In the genomic region with DNA sequence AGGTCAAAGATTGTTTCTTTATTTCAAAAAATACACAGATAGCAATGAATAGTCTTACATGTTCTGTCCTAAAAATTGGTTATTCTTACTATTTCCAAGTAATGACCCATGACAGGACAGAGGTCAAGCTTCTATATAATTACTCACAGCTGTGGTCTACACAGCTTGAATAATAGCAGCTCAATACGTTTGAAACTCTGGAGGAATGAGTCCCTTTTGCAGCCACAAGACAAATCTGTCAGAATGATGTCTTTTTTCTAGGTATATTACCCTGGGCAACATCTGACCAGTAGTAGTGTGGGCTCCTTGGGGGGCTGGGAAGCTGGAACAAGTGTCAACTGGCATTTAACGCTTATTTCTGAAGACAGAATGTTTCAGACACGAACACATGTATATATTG, we compare ENCODE assay signal across 27 cellular contexts.
"Had no signal": no experiment of that assay in that cellular context is flagged by ENCODE, and none has a peak within 500 bp of the region (broad histone marks: within the 10 kb centered on the region; RNA-seq: fewer than 3 reads in every experiment).

No MANE protein-coding gene starts in this region.

- ATAC-seq: activated CD4-positive, alpha-beta T cell treated with anti-CD3 and anti-CD28 coated beads for 36 hours; activated CD8-positive, alpha-beta T cell treated with anti-CD3 and anti-CD28 coated beads, Interleukin-2, amount 10 ng/mL, durations not matched to agents 7 days and 5 days; Panc1 had no signal

- H3K27me3 ChIP-seq: ascending aorta, cardiac muscle cell, SJCRH30 had no signal

- H3K36me3 ChIP-seq: ascending aorta, cardiac muscle cell, SJCRH30 had no signal

- H3K4me1 ChIP-seq: ascending aorta, SJCRH30 had no signal

- H3K9me3 ChIP-seq: ascending aorta, SJCRH30 had no signal

- DNase-seq: activated CD4-positive, alpha-beta T cell treated with anti-CD3 and anti-CD28 coated beads for 36 hours; activated CD4-positive, alpha-beta T cell treated with anti-CD3 and anti-CD28 coated beads, Interleukin-2, amount 10 ng/mL, durations not matched to agents 7 days and 5 days; activated CD4-positive, alpha-beta T cell treated with anti-CD3 and anti-CD28 coated beads, Interleukin-2, amount 50 U/mL, for 48 hours; activated CD8-positive, alpha-beta T cell treated with anti-CD3 and anti-CD28 coated beads, Interleukin-2, amount 10 ng/mL, durations not matched to agents 7 days and 5 days; activated gamma-delta T cell; activated naive CD4-positive, alpha-beta T cell treated with Interleukin-2 at 50 U/mL for 16 hours; activated naive CD8-positive, alpha-beta T cell treated with anti-CD3 and anti-CD28 coated beads, Interleukin-2, amount 10 ng/mL, durations not matched to agents 7 days and 5 days; activated T-cell treated with anti-CD3 and anti-CD28 coated beads, Interleukin-2, amount 50 U/mL, for 24 hours; amygdala; NCI-H1048; NCI-H1105 treated with DMSO at 0.1 percent for 48 hours; NCI-H1436; NCI-H1694 treated with DMSO at 0.1 percent for 48 hours; NCI-H2029; NCI-H226; NCI-H446 treated with DMSO at 0.1 percent for 48 hours; NCI-H524; NCI-H69; NCI-H82; SHP77; SJCRH30; T1000 had no signal

- H3K27ac ChIP-seq: ascending aorta, cardiac muscle cell, coronary artery, SJCRH30, SK-N-MC had no signal

- H3K4me3 ChIP-seq: ascending aorta, cardiac muscle cell, coronary artery, SJCRH30, SK-N-MC had no signal
